ENCODE assay signal across 8 cellular contexts in the genomic region with DNA sequence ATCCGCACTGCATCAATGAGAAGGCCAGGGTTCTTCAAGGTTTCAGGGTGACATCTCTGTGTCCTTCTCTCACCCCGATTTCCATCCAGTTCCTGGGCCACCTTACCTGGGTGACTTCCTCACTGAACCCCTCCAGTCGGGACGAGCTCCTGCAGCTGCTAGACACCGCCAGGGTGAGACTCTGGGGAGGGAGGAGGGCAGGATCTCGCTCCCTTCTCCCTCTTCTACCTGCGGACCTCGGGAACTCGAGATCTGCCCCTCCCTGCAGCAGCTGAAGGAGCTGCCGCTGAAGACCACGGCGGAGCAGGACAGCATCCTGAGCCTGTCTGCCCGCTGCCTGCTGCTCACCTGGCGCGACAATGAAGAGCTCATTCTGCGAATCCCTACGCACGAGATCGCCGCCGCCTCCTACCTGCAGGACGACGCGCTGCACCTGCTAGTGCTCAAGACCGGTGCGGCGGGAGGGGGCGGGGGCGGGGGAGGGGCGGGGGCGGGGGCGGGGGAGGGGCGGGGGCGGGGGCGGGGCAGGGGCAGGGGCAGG. TPM values are rescaled to one million over a fixed set of nuclear protein-coding genes. Genes with fewer than 3 reads are reported as not detected.
DNase-seq lines count a peak whose midpoint lies in the region; ATAC-seq and TF ChIP-seq lines count a peak whose summit lies in the region.

No MANE protein-coding gene starts in this region.

- no peaks in the 10 kb centered on the region for H3K4me1 ChIP-seq in foreskin keratinocyte

- H3K27me3 ChIP-seq in foreskin keratinocyte: peaks cover 85% of the 10 kb centered on the region

- no peak overlapping the region for H3K27ac ChIP-seq in foreskin keratinocyte

- ATAC-seq in foreskin keratinocyte: peak; percentile 76
- no peak for ATAC-seq in GM19351 (IDR thresholded peaks at IDR 0.05; ENCODE audit: unreplicated experiment)
- ATAC-seq in HG02981 (IDR thresholded peaks at IDR 0.05; ENCODE audit: unreplicated experiment): no peak
- no peak for ATAC-seq in GM18861 (IDR thresholded peaks at IDR 0.05; ENCODE audit: unreplicated experiment)

- peak; percentile 71 for DNase-seq in GM10266 (ENCODE audit: extremely low spot score)
- DNase-seq in NCI-H2029 treated with DMSO at 0.1 percent for 48 hours (lab: John Stamatoyannopoulos, UW): peak; percentile 77
- DNase-seq in activated CD4-positive, alpha-beta T cell treated with anti-CD3 and anti-CD28 coated beads for 48 hours: peak; percentile 51
- DNase-seq in foreskin keratinocyte: peak in 1 of 2 donors; percentile 25
- peak; percentile 43 for DNase-seq in stimulated activated CD4-positive, alpha-beta T cell treated with anti-CD3 and anti-CD28 coated beads, Interleukin-4, amount 100 ng/mL, for 1 hour

- TF ChIP-seq CTCF in GM10266 (IDR thresholded peaks at IDR 0.05; ENCODE audit: control insufficient read depth, insufficient read depth, low read depth, missing control alignments): peak; percentile 30
- TF ChIP-seq CTCF in foreskin keratinocyte (conservative IDR thresholded peaks at IDR 0.05): peak; percentile 38

RNA-seq across cellular contexts. Expression of a gene that starts 7.5 kb away (rescaled TPM):
- total RNA-seq in foreskin keratinocyte: not detected in 2 replicates
- not detected in 2 replicates for polyA plus RNA-seq in foreskin keratinocyte

RNA-seq across cellular contexts. Expression of a gene that starts 34.3 kb away (rescaled TPM):
- total RNA-seq in foreskin keratinocyte: not detected in 2 replicates
- polyA plus RNA-seq in foreskin keratinocyte: not detected in 2 replicates

RNA-seq across cellular contexts. Expression of a gene that starts 49.8 kb away (rescaled TPM):
- not detected in 2 replicates for total RNA-seq in foreskin keratinocyte
- polyA plus RNA-seq in foreskin keratinocyte: not detected in 2 replicates
